Comparison of ENCODE assay signal across 8 cellular contexts in genomic region chr21:16343776-16344175, GRCh38.
"Had no signal": no experiment of that assay in that cellular context is flagged by ENCODE, and none has a peak within 500 bp of the region (broad histone marks: within the 10 kb centered on the region; RNA-seq: fewer than 3 reads in every experiment).

No MANE protein-coding gene starts in this region.

- H3K4me3 ChIP-seq: GM23248 had no signal

- ATAC-seq: HepG2 had no signal

- H3K9ac ChIP-seq: GM23248, KMS-11 had no signal

- DNase-seq: GM23248, GOT3, H9, HCEC 1CT, KBM-7 had no signal

- H2AFZ ChIP-seq: GM23248 had no signal

- H3K27ac ChIP-seq: GM23248, HL-60, KMS-11 had no signal
